Comparison of ENCODE assay signal across 8 cellular contexts in the genomic region with DNA sequence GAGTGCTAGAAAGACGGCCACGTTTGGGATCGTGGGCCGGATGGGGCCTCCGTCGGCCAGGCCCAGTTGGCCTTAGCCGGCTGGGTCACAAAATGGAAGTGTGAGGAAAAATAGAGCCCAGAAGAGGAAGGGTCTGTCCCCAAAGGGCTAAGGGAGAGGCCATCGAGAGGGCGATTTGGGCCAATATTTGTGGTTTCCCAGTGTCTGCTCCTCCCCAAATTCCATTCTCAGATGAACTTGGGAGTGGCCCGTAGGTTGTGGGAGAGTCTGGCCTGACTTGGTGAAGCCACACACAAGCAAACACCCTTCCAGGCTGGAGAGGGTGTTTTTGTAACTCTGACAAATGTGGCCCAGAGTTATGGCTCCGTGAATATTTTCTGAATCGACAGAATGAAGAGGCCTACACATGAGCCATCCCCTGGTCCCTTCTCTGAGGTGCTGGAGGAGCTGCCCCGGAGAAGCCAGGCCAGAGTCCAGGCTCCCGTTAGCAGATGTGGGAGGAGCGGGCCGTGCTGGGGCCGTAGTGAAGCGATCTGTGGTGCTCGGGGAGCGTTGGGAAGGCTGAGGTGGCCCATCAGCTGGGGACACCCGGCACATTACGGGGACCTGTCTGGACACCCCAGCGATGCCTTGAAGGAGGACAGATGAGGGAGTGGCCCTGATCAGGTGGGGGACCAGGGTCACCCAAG.
A peak's percentile ranks its signal among the peaks of the same experiment; 100 is the strongest.
DNase-seq lines count a peak whose midpoint lies in the region; ATAC-seq and TF ChIP-seq lines count a peak whose summit lies in the region.

No MANE protein-coding gene starts in this region.

- H3K27ac ChIP-seq in SK-N-MC, result peak overlapping the region; percentile 98

- no peaks in the 10 kb centered on the region for H3K9me3 Mint-ChIP-seq in stimulated activated memory B cell treated with anti-CD40 and anti-IgM and Interleukin-4, amounts not matched to agents 10 μg/mL and 1 μg/mL and 100 μg/mL, for 72 hours

- H3K4me3 Mint-ChIP-seq in stimulated activated memory B cell treated with anti-CD40 and anti-IgM and Interleukin-4, amounts not matched to agents 10 μg/mL and 1 μg/mL and 100 μg/mL, for 72 hours, result no peak overlapping the region

- H3K4me3 ChIP-seq in SK-N-MC (peak overlapping the region; percentile 89), fibroblast of the aortic adventitia (ENCODE audit: low read depth, low read length) (peak overlapping the region; percentile 98)

- H3K27me3 Mint-ChIP-seq in stimulated activated memory B cell treated with anti-CD40 and anti-IgM and Interleukin-4, amounts not matched to agents 10 μg/mL and 1 μg/mL and 100 μg/mL, for 72 hours, result no peaks in the 10 kb centered on the region

- no peak overlapping the region for H3K27ac Mint-ChIP-seq in stimulated activated memory B cell treated with anti-CD40 and anti-IgM and Interleukin-4, amounts not matched to agents 10 μg/mL and 1 μg/mL and 100 μg/mL, for 72 hours

- no peaks in the 10 kb centered on the region for H3K9me3 ChIP-seq in SK-N-MC (ENCODE audit: low read depth, low read length)

- H3K9ac ChIP-seq in SK-N-MC (ENCODE audit: insufficient read length), result peak overlapping the region; percentile 100

- no peak for ATAC-seq in HG03342 (IDR thresholded peaks at IDR 0.05; ENCODE audit: unreplicated experiment)
- no peak for ATAC-seq in stimulated activated memory B cell treated with anti-CD40 and anti-IgM and Interleukin-4, amounts not matched to agents 10 μg/mL and 1 μg/mL and 100 μg/mL, for 72 hours

- H3K4me1 Mint-ChIP-seq in stimulated activated memory B cell treated with anti-CD40 and anti-IgM and Interleukin-4, amounts not matched to agents 10 μg/mL and 1 μg/mL and 100 μg/mL, for 72 hours, result peaks cover 32% of the 10 kb centered on the region

- TF ChIP-seq CTCF in fibroblast of the aortic adventitia (IDR thresholded peaks at IDR 0.05; ENCODE audit: insufficient read depth, low read length), result no peak

- H3K36me3 Mint-ChIP-seq in stimulated activated memory B cell treated with anti-CD40 and anti-IgM and Interleukin-4, amounts not matched to agents 10 μg/mL and 1 μg/mL and 100 μg/mL, for 72 hours, result no peaks in the 10 kb centered on the region

- H3K36me3 ChIP-seq in SK-N-MC (ENCODE audit: insufficient read depth, low read length), result peaks cover 77% of the 10 kb centered on the region

- DNase-seq in COLO668 (lab: John Stamatoyannopoulos, UW; ENCODE audit: unreplicated experiment), result peak; percentile 61
- no peak for DNase-seq in SK-N-MC (ENCODE audit: low read depth, low spot score)
- peak; percentile 85 for DNase-seq in fibroblast of the aortic adventitia (ENCODE audit: low read depth)
- peak; percentile 34 for DNase-seq in pons (ENCODE audit: low spot score)
- DNase-seq in middle frontal gyrus (ENCODE audit: extremely low spot score, low spot score), result no peak
- no peak for DNase-seq in cerebellar nuclear complex (lab: John Stamatoyannopoulos, UW)

Comparison
In these comparisons a context has a peak if more than half of its experiments do, and no peak if none do; other contexts are left out.
1. DNase-seq: peak in COLO668 (single experiment), fibroblast of the aortic adventitia (single experiment) and pons (single experiment); none in SK-N-MC (single experiment), middle frontal gyrus (single experiment) and cerebellar nuclear complex (0 of 2).